Comparison of ENCODE assay signal across 9 cellular contexts in genomic region chr17:58010067-58010799, GRCh38.
"Had no signal": no experiment of that assay in that cellular context is flagged by ENCODE, and none has a peak within 500 bp of the region (broad histone marks: within the 10 kb centered on the region; RNA-seq: fewer than 3 reads in every experiment).

No MANE protein-coding gene starts in this region.

- ATAC-seq: HCT116, K562 had no signal

- H3K9ac ChIP-seq: GM23248 had no signal

- H3K9me3 Mint-ChIP-seq: HFFc6 had no signal

- H3K4me3 ChIP-seq: GM23248, HAP-1, K562 had no signal

- H2AFZ ChIP-seq: GM23248 had no signal

- H3K27ac ChIP-seq: GM23248 had no signal

- H3K9me3 ChIP-seq: HAP-1 had no signal

- DNase-seq: GM23248, GOT3, H7, HFFc6, KG1 had no signal

- H3K4me1 ChIP-seq: HAP-1 had no signal

- FAIRE-seq: HTR-8/SVneo, K562 had no signal

- H3K4me3 Mint-ChIP-seq: HFFc6 had no signal

- H3K27ac Mint-ChIP-seq: HFFc6 had no signal
